1 cellular context compared by ENCODE assay signal in the genomic region with DNA sequence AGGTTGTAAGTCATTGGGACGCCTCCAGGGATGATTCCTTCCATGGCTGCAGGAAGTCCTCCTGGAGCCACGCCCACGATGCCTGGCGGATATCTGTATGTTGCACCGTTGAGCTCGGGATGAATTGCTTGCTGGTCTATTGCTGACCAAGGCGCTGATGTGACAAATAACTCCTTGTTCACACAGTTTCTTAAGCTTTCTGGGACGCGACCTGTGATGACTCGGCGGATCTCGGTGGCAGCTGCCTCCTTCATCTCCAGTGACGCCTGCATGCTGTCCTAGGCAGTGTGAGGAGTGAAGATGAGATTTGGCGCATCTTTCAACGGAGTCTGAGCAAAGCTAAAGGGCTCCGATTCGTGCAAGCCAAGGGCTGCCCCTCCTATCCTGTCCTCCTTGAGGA.
TF ChIP-seq lines count a peak whose summit lies in the region.

No MANE protein-coding gene starts in this region.

TF ChIP-seq in GM23338, 12 proteins besides CTCF, POLR2A, EP300 and RAD21 (continued from another document):
- no peak for TF ChIP-seq JUNB (IDR thresholded peaks at IDR 0.05; ENCODE audit: unreplicated experiment)
- no peak for TF ChIP-seq ZNF114 (CRISPR knock-in tag; IDR thresholded peaks at IDR 0.05)
- TF ChIP-seq ZNF331 (CRISPR knock-in tag; IDR thresholded peaks at IDR 0.05; ENCODE audit: low read depth), result no peak
- TF ChIP-seq POLR2AphosphoS5 (IDR thresholded peaks at IDR 0.05; ENCODE audit: low read depth), result no peak
- TF ChIP-seq EZH2 (IDR thresholded peaks at IDR 0.05; ENCODE audit: low read depth, unreplicated experiment), result no peak
- TF ChIP-seq NANOG (IDR thresholded peaks at IDR 0.05; ENCODE audit: borderline replicate concordance), result no peak
- no peak for TF ChIP-seq CREB1 (CRISPR knock-in tag; IDR thresholded peaks at IDR 0.05; ENCODE audit: low read depth)
- TF ChIP-seq, protein P1, sequence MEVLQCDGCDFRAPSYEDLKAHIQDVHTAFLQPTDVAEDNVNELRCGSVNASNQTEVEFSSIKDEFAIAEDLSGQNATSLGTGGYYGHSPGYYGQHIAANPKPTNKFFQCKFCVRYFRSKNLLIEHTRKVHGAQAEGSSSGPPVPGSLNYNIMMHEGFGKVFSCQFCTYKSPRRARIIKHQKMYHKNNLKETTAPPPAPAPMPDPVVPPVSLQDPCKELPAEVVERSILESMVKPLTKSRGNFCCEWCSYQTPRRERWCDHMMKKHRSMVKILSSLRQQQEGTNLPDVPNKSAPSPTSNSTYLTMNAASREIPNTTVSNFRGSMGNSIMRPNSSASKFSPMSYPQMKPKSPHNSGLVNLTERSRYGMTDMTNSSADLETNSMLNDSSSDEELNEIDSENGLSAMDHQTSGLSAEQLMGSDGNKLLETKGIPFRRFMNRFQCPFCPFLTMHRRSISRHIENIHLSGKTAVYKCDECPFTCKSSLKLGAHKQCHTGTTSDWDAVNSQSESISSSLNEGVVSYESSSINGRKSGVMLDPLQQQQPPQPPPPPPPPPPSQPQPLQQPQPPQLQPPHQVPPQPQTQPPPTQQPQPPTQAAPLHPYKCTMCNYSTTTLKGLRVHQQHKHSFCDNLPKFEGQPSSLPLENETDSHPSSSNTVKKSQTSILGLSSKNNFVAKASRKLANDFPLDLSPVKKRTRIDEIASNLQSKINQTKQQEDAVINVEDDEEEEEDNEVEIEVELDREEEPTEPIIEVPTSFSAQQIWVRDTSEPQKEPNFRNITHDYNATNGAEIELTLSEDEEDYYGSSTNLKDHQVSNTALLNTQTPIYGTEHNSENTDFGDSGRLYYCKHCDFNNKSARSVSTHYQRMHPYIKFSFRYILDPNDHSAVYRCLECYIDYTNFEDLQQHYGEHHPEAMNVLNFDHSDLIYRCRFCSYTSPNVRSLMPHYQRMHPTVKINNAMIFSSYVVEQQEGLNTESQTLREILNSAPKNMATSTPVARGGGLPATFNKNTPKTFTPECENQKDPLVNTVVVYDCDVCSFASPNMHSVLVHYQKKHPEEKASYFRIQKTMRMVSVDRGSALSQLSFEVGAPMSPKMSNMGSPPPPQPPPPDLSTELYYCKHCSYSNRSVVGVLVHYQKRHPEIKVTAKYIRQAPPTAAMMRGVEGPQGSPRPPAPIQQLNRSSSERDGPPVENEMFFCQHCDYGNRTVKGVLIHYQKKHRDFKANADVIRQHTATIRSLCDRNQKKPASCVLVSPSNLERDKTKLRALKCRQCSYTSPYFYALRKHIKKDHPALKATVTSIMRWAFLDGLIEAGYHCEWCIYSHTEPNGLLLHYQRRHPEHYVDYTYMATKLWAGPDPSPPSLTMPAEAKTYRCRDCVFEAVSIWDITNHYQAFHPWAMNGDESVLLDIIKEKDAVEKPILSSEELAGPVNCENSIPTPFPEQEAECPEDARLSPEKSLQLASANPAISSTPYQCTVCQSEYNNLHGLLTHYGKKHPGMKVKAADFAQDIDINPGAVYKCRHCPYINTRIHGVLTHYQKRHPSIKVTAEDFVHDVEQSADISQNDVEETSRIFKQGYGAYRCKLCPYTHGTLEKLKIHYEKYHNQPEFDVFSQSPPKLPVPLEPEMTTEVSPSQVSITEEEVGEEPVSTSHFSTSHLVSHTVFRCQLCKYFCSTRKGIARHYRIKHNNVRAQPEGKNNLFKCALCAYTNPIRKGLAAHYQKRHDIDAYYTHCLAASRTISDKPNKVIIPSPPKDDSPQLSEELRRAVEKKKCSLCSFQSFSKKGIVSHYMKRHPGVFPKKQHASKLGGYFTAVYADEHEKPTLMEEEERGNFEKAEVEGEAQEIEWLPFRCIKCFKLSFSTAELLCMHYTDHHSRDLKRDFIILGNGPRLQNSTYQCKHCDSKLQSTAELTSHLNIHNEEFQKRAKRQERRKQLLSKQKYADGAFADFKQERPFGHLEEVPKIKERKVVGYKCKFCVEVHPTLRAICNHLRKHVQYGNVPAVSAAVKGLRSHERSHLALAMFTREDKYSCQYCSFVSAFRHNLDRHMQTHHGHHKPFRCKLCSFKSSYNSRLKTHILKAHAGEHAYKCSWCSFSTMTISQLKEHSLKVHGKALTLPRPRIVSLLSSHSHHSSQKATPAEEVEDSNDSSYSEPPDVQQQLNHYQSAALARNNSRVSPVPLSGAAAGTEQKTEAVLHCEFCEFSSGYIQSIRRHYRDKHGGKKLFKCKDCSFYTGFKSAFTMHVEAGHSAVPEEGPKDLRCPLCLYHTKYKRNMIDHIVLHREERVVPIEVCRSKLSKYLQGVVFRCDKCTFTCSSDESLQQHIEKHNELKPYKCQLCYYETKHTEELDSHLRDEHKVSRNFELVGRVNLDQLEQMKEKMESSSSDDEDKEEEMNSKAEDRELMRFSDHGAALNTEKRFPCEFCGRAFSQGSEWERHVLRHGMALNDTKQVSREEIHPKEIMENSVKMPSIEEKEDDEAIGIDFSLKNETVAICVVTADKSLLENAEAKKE (CRISPR knock-in tag; IDR thresholded peaks at IDR 0.05), result no peak
- TF ChIP-seq, protein P2, sequence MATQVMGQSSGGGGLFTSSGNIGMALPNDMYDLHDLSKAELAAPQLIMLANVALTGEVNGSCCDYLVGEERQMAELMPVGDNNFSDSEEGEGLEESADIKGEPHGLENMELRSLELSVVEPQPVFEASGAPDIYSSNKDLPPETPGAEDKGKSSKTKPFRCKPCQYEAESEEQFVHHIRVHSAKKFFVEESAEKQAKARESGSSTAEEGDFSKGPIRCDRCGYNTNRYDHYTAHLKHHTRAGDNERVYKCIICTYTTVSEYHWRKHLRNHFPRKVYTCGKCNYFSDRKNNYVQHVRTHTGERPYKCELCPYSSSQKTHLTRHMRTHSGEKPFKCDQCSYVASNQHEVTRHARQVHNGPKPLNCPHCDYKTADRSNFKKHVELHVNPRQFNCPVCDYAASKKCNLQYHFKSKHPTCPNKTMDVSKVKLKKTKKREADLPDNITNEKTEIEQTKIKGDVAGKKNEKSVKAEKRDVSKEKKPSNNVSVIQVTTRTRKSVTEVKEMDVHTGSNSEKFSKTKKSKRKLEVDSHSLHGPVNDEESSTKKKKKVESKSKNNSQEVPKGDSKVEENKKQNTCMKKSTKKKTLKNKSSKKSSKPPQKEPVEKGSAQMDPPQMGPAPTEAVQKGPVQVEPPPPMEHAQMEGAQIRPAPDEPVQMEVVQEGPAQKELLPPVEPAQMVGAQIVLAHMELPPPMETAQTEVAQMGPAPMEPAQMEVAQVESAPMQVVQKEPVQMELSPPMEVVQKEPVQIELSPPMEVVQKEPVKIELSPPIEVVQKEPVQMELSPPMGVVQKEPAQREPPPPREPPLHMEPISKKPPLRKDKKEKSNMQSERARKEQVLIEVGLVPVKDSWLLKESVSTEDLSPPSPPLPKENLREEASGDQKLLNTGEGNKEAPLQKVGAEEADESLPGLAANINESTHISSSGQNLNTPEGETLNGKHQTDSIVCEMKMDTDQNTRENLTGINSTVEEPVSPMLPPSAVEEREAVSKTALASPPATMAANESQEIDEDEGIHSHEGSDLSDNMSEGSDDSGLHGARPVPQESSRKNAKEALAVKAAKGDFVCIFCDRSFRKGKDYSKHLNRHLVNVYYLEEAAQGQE (IDR thresholded peaks at IDR 0.05; ENCODE audit: unreplicated experiment), result no peak
